9 cellular contexts compared by ENCODE assay signal in the genomic region with DNA sequence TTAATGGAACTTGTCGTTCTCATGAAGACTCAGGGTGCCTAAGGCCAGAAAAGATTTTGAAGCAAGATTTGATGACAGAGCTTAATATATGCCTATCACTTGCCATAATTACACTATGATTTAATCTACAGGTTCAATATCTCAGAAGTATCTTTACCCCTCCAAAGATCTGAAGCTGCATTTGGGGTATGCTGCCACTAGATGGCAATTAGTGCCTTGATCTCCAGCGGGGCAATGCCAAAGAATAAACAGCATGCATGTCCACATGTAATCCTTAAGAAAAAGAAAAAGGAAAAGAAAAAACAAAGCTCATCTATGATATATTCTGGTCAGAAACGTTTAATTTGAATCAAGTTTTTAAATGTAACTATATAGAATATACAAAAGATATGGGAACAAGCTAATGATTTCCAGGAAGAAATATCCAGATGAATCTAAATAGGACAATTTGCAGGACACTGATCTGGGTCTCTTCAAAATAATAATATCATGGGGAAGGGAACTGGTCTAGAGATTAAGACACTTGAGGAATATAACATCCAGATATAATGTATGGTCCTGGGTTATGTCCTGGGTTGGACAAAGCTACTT. TPM values are rescaled to one million over a fixed set of nuclear protein-coding genes. Genes with fewer than 3 reads are reported as not detected.
DNase-seq lines count a peak whose midpoint lies in the region; ATAC-seq and TF ChIP-seq lines count a peak whose summit lies in the region.
"Had no signal": no experiment of that assay in that cellular context is flagged by ENCODE, and none has a peak within 500 bp of the region (broad histone marks: within the 10 kb centered on the region; RNA-seq: fewer than 3 reads in every experiment).

No MANE protein-coding gene starts in this region.

- H3K36me3 ChIP-seq in left ventricle myocardium inferior: no peaks in the 10 kb centered on the region
- H3K36me3 ChIP-seq: thoracic aorta had no signal

- no peak overlapping the region for H3K27ac ChIP-seq in left ventricle myocardium inferior (replicated peaks)
- H3K27ac ChIP-seq: thoracic aorta had no signal

- TF ChIP-seq CTCF in left ventricle myocardium inferior (IDR thresholded peaks at IDR 0.05; ENCODE audit: borderline replicate concordance): peak; percentile 53
- peak; percentile 74 for TF ChIP-seq CTCF in epithelial cell of proximal tubule (conservative IDR thresholded peaks at IDR 0.05; ENCODE audit: low read depth, low read length)

- no peak overlapping the region for H3K27ac Mint-ChIP-seq in stimulated activated effector memory CD8-positive, alpha-beta T cell treated with anti-CD3 and anti-CD28 coated beads, Interleukin-12 subunit alpha, Interleukin-12 subunit beta, amount 100 ng/mL, for 72 hours

- H3K4me3 Mint-ChIP-seq in stimulated activated effector memory CD8-positive, alpha-beta T cell treated with anti-CD3 and anti-CD28 coated beads, Interleukin-12 subunit alpha, Interleukin-12 subunit beta, amount 100 ng/mL, for 72 hours: no peak overlapping the region

- H3K9me3 ChIP-seq in left ventricle myocardium inferior (replicated peaks): peaks cover 12% of the 10 kb centered on the region
- H3K9me3 ChIP-seq: thoracic aorta had no signal

- H3K36me3 Mint-ChIP-seq in stimulated activated effector memory CD8-positive, alpha-beta T cell treated with anti-CD3 and anti-CD28 coated beads, Interleukin-12 subunit alpha, Interleukin-12 subunit beta, amount 100 ng/mL, for 72 hours: no peaks in the 10 kb centered on the region

- intact Hi-C loops in left ventricle myocardium inferior (cut with micrococcal nuclease) (no loop called here), cardiac septum (cut with DNase I) (no loop called here)

- H3K9me3 Mint-ChIP-seq in stimulated activated effector memory CD8-positive, alpha-beta T cell treated with anti-CD3 and anti-CD28 coated beads, Interleukin-12 subunit alpha, Interleukin-12 subunit beta, amount 100 ng/mL, for 72 hours: peaks cover 16% of the 10 kb centered on the region

- no peaks in the 10 kb centered on the region for H3K4me1 ChIP-seq in left ventricle myocardium inferior

- H3K4me1 Mint-ChIP-seq in stimulated activated effector memory CD8-positive, alpha-beta T cell treated with anti-CD3 and anti-CD28 coated beads, Interleukin-12 subunit alpha, Interleukin-12 subunit beta, amount 100 ng/mL, for 72 hours: no peaks in the 10 kb centered on the region

- no peak for DNase-seq in left ventricle myocardium inferior
- DNase-seq in cardiac septum (ENCODE audit: low spot score): no peak
- DNase-seq in NCI-H82 treated with DMSO at 0.1 percent for 48 hours (lab: John Stamatoyannopoulos, UW; ENCODE audit: unreplicated experiment): peak; percentile 32
- DNase-seq in epithelial cell of proximal tubule (ENCODE audit: low read depth): peak; percentile 2
- DNase-seq in NCI-H2171 (lab: John Stamatoyannopoulos, UW): no peak
- DNase-seq in stimulated activated effector memory CD8-positive, alpha-beta T cell treated with anti-CD3 and anti-CD28 coated beads, Interleukin-12 subunit alpha, Interleukin-12 subunit beta, amount 100 ng/mL, for 72 hours (ENCODE audit: low spot score in 2 of 2): no peak
- no peak for DNase-seq in activated effector memory CD4-positive, alpha-beta T cell treated with anti-CD3 and anti-CD28 coated beads, Interleukin-2, amount 50 U/mL, for 16 hours
- DNase-seq in mesenteric fat pad (ENCODE audit: low spot score): no peak

- ATAC-seq in stimulated activated effector memory CD8-positive, alpha-beta T cell treated with anti-CD3 and anti-CD28 coated beads, Interleukin-12 subunit alpha, Interleukin-12 subunit beta, amount 100 ng/mL, for 72 hours: no peak

- peaks cover 4% of the 10 kb centered on the region for H3K27me3 ChIP-seq in left ventricle myocardium inferior (ENCODE audit: low read depth)

- H3K4me3 ChIP-seq in left ventricle myocardium inferior (no peak overlapping the region), epithelial cell of proximal tubule (ENCODE audit: low read depth, low read length) (no peak overlapping the region)
- H3K4me3 ChIP-seq: thoracic aorta had no signal

RNA-seq across cellular contexts. Expression of a gene that starts 55.0 kb away (rescaled TPM):
- total RNA-seq in left ventricle myocardium inferior (not detected), cardiac septum (not detected), epithelial cell of proximal tubule (not detected in 2 replicates), mesenteric fat pad (not detected)
- total RNA-seq: thoracic aorta had no signal

Comparison
In these comparisons a context has a peak if more than half of its experiments do, and no peak if none do; other contexts are left out.
1. DNase-seq: peak in NCI-H82 treated with DMSO at 0.1 percent for 48 hours (single experiment) and epithelial cell of proximal tubule (single experiment); none in left ventricle myocardium inferior (single experiment), cardiac septum (single experiment), NCI-H2171 (single experiment), stimulated activated effector memory CD8-positive, alpha-beta T cell treated with anti-CD3 and anti-CD28 coated beads, Interleukin-12 subunit alpha, Interleukin-12 subunit beta, amount 100 ng/mL, for 72 hours (0 of 2), activated effector memory CD4-positive, alpha-beta T cell treated with anti-CD3 and anti-CD28 coated beads, Interleukin-2, amount 50 U/mL, for 16 hours (single experiment) and mesenteric fat pad (single experiment).